ENCODE assay signal across 20 cellular contexts in the genomic region with DNA sequence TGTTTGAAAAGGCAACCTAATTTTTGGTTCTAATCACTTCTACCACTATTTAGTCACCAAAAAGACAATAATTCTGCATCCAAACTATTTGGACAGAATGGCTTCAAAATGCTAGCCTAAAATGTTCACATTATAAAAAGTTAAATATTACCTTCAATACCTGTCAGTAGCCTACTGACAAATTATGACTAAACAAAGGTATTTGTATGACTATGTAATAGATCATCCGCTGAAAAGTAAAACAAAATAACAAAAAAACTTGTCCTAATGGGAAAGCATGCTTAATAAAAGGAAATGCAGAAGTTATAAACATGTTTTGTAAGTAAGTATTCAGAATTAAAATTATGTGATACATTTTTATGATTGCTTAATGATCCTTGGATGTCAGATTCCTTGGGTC. TPM values are rescaled to one million over a fixed set of nuclear protein-coding genes. Genes with fewer than 3 reads are reported as not detected.
DNase-seq lines count a peak whose midpoint lies in the region; ATAC-seq, FAIRE-seq and TF ChIP-seq lines count a peak whose summit lies in the region.
"Had no signal": no experiment of that assay in that cellular context is flagged by ENCODE, and none has a peak within 500 bp of the region (broad histone marks: within the 10 kb centered on the region; RNA-seq: fewer than 3 reads in every experiment).

No MANE protein-coding gene starts in this region.

- TF ChIP-seq CTCF in epithelial cell of esophagus (IDR thresholded peaks at IDR 0.05; ENCODE audit: insufficient read depth, low read depth, low read length, missing control alignments) (no peak), GM20000 (IDR thresholded peaks at IDR 0.05; ENCODE audit: extremely low read depth, missing control alignments) (no peak)

- peak; percentile 35 for FAIRE-seq in RCC 7860 (lab: Jason Lieb, UNC)
- FAIRE-seq: D721Med, GM12878 had no signal

- H3K4me1 Mint-ChIP-seq in T-helper 17 cell: no peaks in the 10 kb centered on the region
- H3K4me1 Mint-ChIP-seq: B cell; CD8-positive, alpha-beta memory T cell; GM23338; H9 had no signal

- no peaks in the 10 kb centered on the region for H3K9me3 ChIP-seq in T-helper 17 cell (ENCODE audit: control insufficient read depth, low read length, poor library complexity, severe bottlenecking)
- H3K9me3 ChIP-seq: BLaER1 had no signal

- no peak for ATAC-seq in GM19455 (IDR thresholded peaks at IDR 0.05; ENCODE audit: unreplicated experiment)
- ATAC-seq in T-helper 17 cell: no peak
- ATAC-seq: GM12878, GM23338, HCT116 had no signal

- H3K4me3 Mint-ChIP-seq in T-helper 17 cell: no peak overlapping the region
- H3K4me3 Mint-ChIP-seq: B cell; CD14-positive monocyte; CD4-positive, alpha-beta T cell; CD8-positive, alpha-beta memory T cell; GM23338; H9 had no signal

- H3K4me3 ChIP-seq in epithelial cell of esophagus (ENCODE audit: low read length): no peak overlapping the region
- H3K4me3 ChIP-seq: BLaER1, GM12878, GM23338 had no signal

- no peaks in the 10 kb centered on the region for H3K36me3 Mint-ChIP-seq in T-helper 17 cell (ENCODE audit: low read depth)
- H3K36me3 Mint-ChIP-seq: CD8-positive, alpha-beta memory T cell had no signal

- no peaks in the 10 kb centered on the region for H3K27me3 Mint-ChIP-seq in T-helper 17 cell
- H3K27me3 Mint-ChIP-seq: B cell; CD4-positive, alpha-beta T cell; CD8-positive, alpha-beta memory T cell had no signal

- H3K27ac Mint-ChIP-seq in T-helper 17 cell: no peak overlapping the region
- H3K27ac Mint-ChIP-seq: B cell; CD4-positive, alpha-beta T cell; CD8-positive, alpha-beta memory T cell; GM23338; H9 had no signal

- DNase-seq in RCC 7860 (ENCODE audit: low spot score): no peak
- DNase-seq in epithelial cell of esophagus (ENCODE audit: low read depth): peak; percentile 42
- peak; percentile 39 for DNase-seq in renal cortical epithelial cell (ENCODE audit: low read depth)
- no peak for DNase-seq in GM20000 (ENCODE audit: low spot score)
- DNase-seq in T-helper 17 cell: no peak
- DNase-seq: CD4-positive, alpha-beta T cell; CD8-positive, alpha-beta memory T cell; DMS 273 treated with DMSO at 0.1 percent for 48 hours; DMS79; EL; GDM1; H9 had no signal

RNA-seq across cellular contexts. Expression of a gene that starts 36.6 kb away (rescaled TPM):
- total RNA-seq in renal cortical epithelial cell: 0.52 and 0.70 TPM in 2 replicates
- total RNA-seq in T-helper 17 cell: 1 to 10 TPM; 6.8 to 8.7 TPM

Comparison
In these comparisons a context has a peak if more than half of its experiments do, and no peak if none do; other contexts are left out.
1. DNase-seq: peak in epithelial cell of esophagus (single experiment) and renal cortical epithelial cell (single experiment); none in RCC 7860 (single experiment), GM20000 (single experiment) and T-helper 17 cell (0 of 3).